ENCODE assay signal across 8 cellular contexts in genomic region chr11:118820412-118821357, GRCh38. TPM values are rescaled to one million over a fixed set of nuclear protein-coding genes. Genes with fewer than 3 reads are reported as not detected.
DNase-seq lines count a peak whose midpoint lies in the region; ATAC-seq, FAIRE-seq and TF ChIP-seq lines count a peak whose summit lies in the region.

No MANE protein-coding gene starts in this region.

- no peaks in the 10 kb centered on the region for H3K9me3 Mint-ChIP-seq in CD4-positive, CD25-positive, alpha-beta regulatory T cell

- TF ChIP-seq POLR2A in Raji (IDR thresholded peaks at IDR 0.05; ENCODE audit: insufficient read depth, low read depth, low read length) (peak; percentile 74), heart left ventricle (IDR thresholded peaks at IDR 0.05) (no peak), gastrocnemius medialis (IDR thresholded peaks at IDR 0.05) (no peak)

- no peak overlapping the region for H3K4me3 Mint-ChIP-seq in CD4-positive, CD25-positive, alpha-beta regulatory T cell

- ATAC-seq in CD4-positive, CD25-positive, alpha-beta regulatory T cell (ENCODE audit: low read depth in 2 of 2): peak; percentile 53 to 66
- ATAC-seq in HG03108 (IDR thresholded peaks at IDR 0.05; ENCODE audit: unreplicated experiment) (peak; percentile 92), heart left ventricle (peak; percentile 96 to 100 (median 99)), gastrocnemius medialis (peak; percentile 99)

- intact Hi-C loops in heart left ventricle (cut with DNase I) (no loop called here), gastrocnemius medialis (cut with DNase I; ENCODE audit: low total_unique reads) (loop anchor here (5.0 kb wide), 1 partner anchor 47 kb away; no protein-coding TSS in a partner anchor)

- peaks cover 0 to 14% (median 4%) of the 10 kb centered on the region in 4 donors for H3K4me1 Mint-ChIP-seq in CD4-positive, CD25-positive, alpha-beta regulatory T cell

- H3K36me3 Mint-ChIP-seq in CD4-positive, CD25-positive, alpha-beta regulatory T cell: no peaks in the 10 kb centered on the region

- H3K27me3 Mint-ChIP-seq in CD4-positive, CD25-positive, alpha-beta regulatory T cell: no peaks in the 10 kb centered on the region

- WGBS in heart left ventricle, 4 donors: 37 to 48% (median 46%) methylated on average over 12 to 14 of the region's 14 CpGs

- H3K27ac ChIP-seq in CD4-positive, CD25-positive, alpha-beta regulatory T cell (ENCODE audit: insufficient read depth, low read length, poor library complexity, severe bottlenecking): no peak overlapping the region
- H3K27ac ChIP-seq in heart left ventricle (peak overlapping the region in 11 of 12 donors; percentile 55 to 89 (median 71)), gastrocnemius medialis (peak overlapping the region; percentile 58 to 83 (median 73))

- peak; percentile 100 for FAIRE-seq in GM19239 (lab: Jason Lieb, UNC)

- H3K9me3 ChIP-seq in CD4-positive, CD25-positive, alpha-beta regulatory T cell (ENCODE audit: control insufficient read depth in 2 of 2, low read length in 2 of 2): no peaks in the 10 kb centered on the region
- no peaks in the 10 kb centered on the region for H3K9me3 ChIP-seq in heart left ventricle
- H3K9me3 ChIP-seq in gastrocnemius medialis: no peaks in the 10 kb centered on the region

- peaks cover 4% of the 10 kb centered on the region for H3K4me1 ChIP-seq in CD4-positive, CD25-positive, alpha-beta regulatory T cell (ENCODE audit: control insufficient read depth, insufficient read depth, low read length, poor library complexity, severe bottlenecking)
- H3K4me1 ChIP-seq in heart left ventricle (peaks cover 0 to 6% (median 0%) of the 10 kb centered on the region in 12 donors), gastrocnemius medialis (peaks cover 7 to 11% of the 10 kb centered on the region in 2 donors)

- no peaks in the 10 kb centered on the region for H3K36me3 ChIP-seq in CD4-positive, CD25-positive, alpha-beta regulatory T cell (ENCODE audit: control insufficient read depth, insufficient read depth, low read length)
- H3K36me3 ChIP-seq in heart left ventricle (no peaks in the 10 kb centered on the region), gastrocnemius medialis (no peaks in the 10 kb centered on the region)

- peak overlapping the region in 2 of 3 donors; percentile 52 to 65 for H3K27ac Mint-ChIP-seq in CD4-positive, CD25-positive, alpha-beta regulatory T cell

- H3K4me3 ChIP-seq in CD4-positive, CD25-positive, alpha-beta regulatory T cell (ENCODE audit: low read depth, low read length): no peak overlapping the region
- H3K4me3 ChIP-seq in heart left ventricle (peak overlapping the region in 1 of 12 donors; percentile 16), gastrocnemius medialis (no peak overlapping the region)

- H3K27me3 ChIP-seq in CD4-positive, CD25-positive, alpha-beta regulatory T cell (ENCODE audit: control insufficient read depth, insufficient read depth, low read length): no peaks in the 10 kb centered on the region
- H3K27me3 ChIP-seq in heart left ventricle: no peaks in the 10 kb centered on the region
- no peaks in the 10 kb centered on the region for H3K27me3 ChIP-seq in gastrocnemius medialis

- no peak for DNase-seq in CD4-positive, CD25-positive, alpha-beta regulatory T cell
- DNase-seq in GM19239 (ENCODE audit: insufficient read length, low spot score) (peak; percentile 51), heart left ventricle (peak; percentile 78 to 89 (median 82)), gastrocnemius medialis (peak; percentile 85 to 92), T-helper 9 cell (no peak)
- no peak for DNase-seq in stimulated activated naive CD4-positive, alpha-beta T cell treated with Interleukin-2 at 50 U/mL for 16 hours (lab: John Stamatoyannopoulos, UW)

- TF ChIP-seq CTCF in heart left ventricle (IDR thresholded peaks at IDR 0.05) (no peak), gastrocnemius medialis (IDR thresholded peaks at IDR 0.05 in 4 of 5, conservative IDR thresholded peaks at IDR 0.05 in 1 of 5) (no peak)

- in situ Hi-C loops in gastrocnemius medialis (cut with MboI; ENCODE audit: low sequenced_read_pairs in 4 of 4): no loop called here

RNA-seq across cellular contexts. Expression of gene DDX6, which starts 29.7 kb away (rescaled TPM):
- total RNA-seq in CD4-positive, CD25-positive, alpha-beta regulatory T cell: 293 TPM
- 100 to 1,000 TPM in 1 of 4 donors, 10 to 100 TPM in 3; 79.0 to 103 (median 94.6) TPM for polyA plus RNA-seq in CD4-positive, CD25-positive, alpha-beta regulatory T cell
- 100 to 1,000 TPM in 8 of 9 donors, 10 to 100 TPM in 1; 83.7 to 166 (median 114) TPM for total RNA-seq in heart left ventricle
- polyA plus RNA-seq in heart left ventricle: 10 to 100 TPM; 29.4 to 30.7 TPM
- total RNA-seq in gastrocnemius medialis: 100 to 1,000 TPM in 2 of 4 donors, 10 to 100 TPM in 2; 73.4 to 125 (median 98.2) TPM

Comparison
In these comparisons a context has a peak if more than half of its experiments do, and no peak if none do; other contexts are left out.
1. DNase-seq: peak in GM19239 (single experiment), heart left ventricle (5 of 5) and gastrocnemius medialis (2 of 2); none in CD4-positive, CD25-positive, alpha-beta regulatory T cell (0 of 3), stimulated activated naive CD4-positive, alpha-beta T cell treated with Interleukin-2 at 50 U/mL for 16 hours (single experiment) and T-helper 9 cell (single experiment).
2. Peak in every context shown above with its lines, with median percentiles within 50 percentile points of each other: ATAC-seq.